Comparison of ENCODE assay signal across 17 cellular contexts in genomic region chr3:52849656-52850055, GRCh38. TPM values are rescaled to one million over a fixed set of nuclear protein-coding genes. Genes with fewer than 3 reads are reported as not detected.
DNase-seq lines count a peak whose midpoint lies in the region; ATAC-seq, FAIRE-seq and TF ChIP-seq lines count a peak whose summit lies in the region.
"Had no signal": no experiment of that assay in that cellular context is flagged by ENCODE, and none has a peak within 500 bp of the region (broad histone marks: within the 10 kb centered on the region; RNA-seq: fewer than 3 reads in every experiment).

No MANE protein-coding gene starts in this region.

- peaks cover 44% of the 10 kb centered on the region for H3K36me3 ChIP-seq in BLaER1
- H3K36me3 ChIP-seq in neuronal stem cell (replicated peaks in 1 of 2; ENCODE audit: control insufficient read depth in 2 of 2, insufficient read depth in 2 of 2, low read length in 2 of 2) = peaks cover 14 to 37% of the 10 kb centered on the region in 2 donors
- H3K36me3 ChIP-seq in spleen = peaks cover 0 to 86% (median 56%) of the 10 kb centered on the region in 6 donors
- H3K36me3 ChIP-seq: BE2C had no signal

- H3K4me2 ChIP-seq in BLaER1 (peak overlapping the region; percentile 94), neuronal stem cell (ENCODE audit: insufficient read depth, low read length, poor library complexity, severe bottlenecking) (no peak overlapping the region)

- H2BK15ac ChIP-seq in neuronal stem cell (ENCODE audit: low read length) = no peak overlapping the region

- H2AFZ ChIP-seq in neuronal stem cell (ENCODE audit: low read length) = no peak overlapping the region

- H4K91ac ChIP-seq in neuronal stem cell (ENCODE audit: low read depth, low read length, poor library complexity) = no peak overlapping the region

- H3K4me3 ChIP-seq in BLaER1 (no peak overlapping the region), neuronal stem cell (ENCODE audit: low read length in 2 of 2) (no peak overlapping the region), spleen (no peak overlapping the region)

- no peak overlapping the region for H2BK5ac ChIP-seq in neuronal stem cell (ENCODE audit: low read length)

- H3K4me1 ChIP-seq in BLaER1 = peaks cover 67% of the 10 kb centered on the region
- peaks cover 0 to 4% of the 10 kb centered on the region in 2 donors for H3K4me1 ChIP-seq in neuronal stem cell (ENCODE audit: control insufficient read depth in 2 of 2, insufficient read depth in 1 of 2, low read depth in 1 of 2, low read length in 2 of 2)
- peaks cover 0 to 25% (median 8%) of the 10 kb centered on the region in 6 donors for H3K4me1 ChIP-seq in spleen
- H3K4me1 ChIP-seq: BE2C had no signal

- FAIRE-seq in urothelium cell line (lab: Jason Lieb, UNC) = no peak
- FAIRE-seq: A204.1, GM19239 had no signal

- DNase-seq in neuronal stem cell (ENCODE audit: low spot score) (no peak), spleen (peak; percentile 47), urothelium cell line (ENCODE audit: low spot score) (no peak), omental fat pad (ENCODE audit: low spot score) (no peak)
- DNase-seq: BE2C, DMS53, GF-D8, GOT3, HCEC 1CT, HFFc6 had no signal

- no peak overlapping the region for H3K4ac ChIP-seq in neuronal stem cell (ENCODE audit: low read length)

- H3K79me1 ChIP-seq in neuronal stem cell (ENCODE audit: low read depth, low read length) = no peaks in the 10 kb centered on the region

- ATAC-seq in HG02981 (IDR thresholded peaks at IDR 0.05; ENCODE audit: unreplicated experiment) = no peak
- no peak for ATAC-seq in omental fat pad (ENCODE audit: low FRiP score)

- no peak for TF ChIP-seq CTCF in spleen (IDR thresholded peaks at IDR 0.05 in 8 of 11, conservative IDR thresholded peaks at IDR 0.05 in 3 of 11)
- no peak for TF ChIP-seq CTCF in omental fat pad (IDR thresholded peaks at IDR 0.05)

- WGBS in neuronal stem cell (ENCODE audit: extremely low coverage in 2 of 2, insufficient read length in 2 of 2, insufficient replicate concordance in 1 of 2), 2 donors = no CpG with 5 or more reads among the region's 15 CpGs
- whole genome bisulfite sequencing in spleen, 5 donors = 95 to 97% (median 97%) methylated on average over 14 to 15 of the region's 15 CpGs

- H3K27ac ChIP-seq in BLaER1 (peak overlapping the region; percentile 89), angular gyrus (ENCODE audit: low read depth, low read length) (peak overlapping the region; percentile 84), neuronal stem cell (replicated peaks; ENCODE audit: low read length) (no peak overlapping the region), spleen (no peak overlapping the region)
- H3K27ac ChIP-seq: HL-60 had no signal

- H3K14ac ChIP-seq in neuronal stem cell (ENCODE audit: low read length) = no peak overlapping the region

- no peak overlapping the region for H3K18ac ChIP-seq in neuronal stem cell (ENCODE audit: low read length)

- H2BK12ac ChIP-seq in neuronal stem cell (ENCODE audit: low read length) = no peak overlapping the region

- no peak for TF ChIP-seq POLR2A in spleen (IDR thresholded peaks at IDR 0.05)

- H4K8ac ChIP-seq in neuronal stem cell (ENCODE audit: low read depth, low read length) = no peak overlapping the region

- no peaks in the 10 kb centered on the region for H3K27me3 ChIP-seq in BLaER1
- H3K27me3 ChIP-seq in neuronal stem cell (ENCODE audit: control insufficient read depth in 3 of 3, insufficient read depth in 3 of 3, low read depth in 1 of 3, low read length in 3 of 3) = no peaks in the 10 kb centered on the region
- H3K27me3 ChIP-seq in spleen (replicated peaks in 1 of 7) = no peaks in the 10 kb centered on the region
- H3K27me3 ChIP-seq: BE2C had no signal

- H2AK5ac ChIP-seq in neuronal stem cell (ENCODE audit: low read depth, low read length) = no peak overlapping the region

- H3K23ac ChIP-seq in neuronal stem cell (ENCODE audit: low read depth, low read length, poor library complexity) = no peak overlapping the region

- H4K20me1 ChIP-seq in BLaER1 = no peaks in the 10 kb centered on the region

- H3K9me3 ChIP-seq in BLaER1 = no peaks in the 10 kb centered on the region
- H3K9me3 ChIP-seq in neuronal stem cell (replicated peaks in 1 of 2; ENCODE audit: control insufficient read depth in 2 of 2, insufficient read depth in 1 of 2, low read depth in 1 of 2, low read length in 2 of 2) = no peaks in the 10 kb centered on the region
- no peaks in the 10 kb centered on the region for H3K9me3 ChIP-seq in spleen
- H3K9me3 ChIP-seq: BE2C had no signal

- H2BK120ac ChIP-seq in neuronal stem cell (ENCODE audit: low read depth, low read length) = no peak overlapping the region

- H3K9ac ChIP-seq in BLaER1 = 0 out of 2 replicates have a peak overlapping the region, but pooled peaks have one; percentile 49
- peak overlapping the region; percentile 55 for H3K9ac ChIP-seq in neuronal stem cell (ENCODE audit: low read depth, low read length, poor library complexity)

- intact Hi-C loops in spleen (cut with DNase I; ENCODE audit: low total_unique reads) = no loop called here

RNA-seq across cellular contexts. Expression of gene MUSTN1, which starts 14.8 kb away (rescaled TPM):
- 10.7 TPM for polyA plus RNA-seq in neuronal stem cell (2013, experiment 1 of 2)
- 10.5 TPM for polyA plus RNA-seq in neuronal stem cell (2013, experiment 2 of 2)
- total RNA-seq in spleen = 1 to 10 TPM in 5 of 7 donors, not detected in 2; 2.5 to 6.8 (median 3.4) TPM
- 10 to 100 TPM; 10.0 to 17.8 (median 16.1) TPM for polyA plus RNA-seq in spleen
- 10 to 100 TPM in 1 of 4 donors, 1 to 10 TPM in 3; 2.8 to 34.7 (median 6.4) TPM for total RNA-seq in omental fat pad

RNA-seq across cellular contexts. Expression of gene ITIH4, which starts 19.2 kb away (rescaled TPM):
- polyA plus RNA-seq in neuronal stem cell (2013, experiment 1 of 2) = 1.4 TPM
- 1.7 TPM for polyA plus RNA-seq in neuronal stem cell (2013, experiment 2 of 2)
- 10 to 100 TPM in 6 of 7 donors, 1 to 10 TPM in 1; 9.9 to 27.4 (median 20.1) TPM for total RNA-seq in spleen
- polyA plus RNA-seq in spleen = 10 to 100 TPM; 10.4 to 54.2 (median 30.3) TPM
- total RNA-seq in omental fat pad = 10 to 100 TPM in 1 of 4 donors, 1 to 10 TPM in 3; 1.2 to 18.8 (median 3.6) TPM

RNA-seq across cellular contexts. Expression of gene STIMATE, which starts 47.7 kb away (rescaled TPM):
- polyA plus RNA-seq in neuronal stem cell (2013, experiment 1 of 2) = 11.6 TPM
- polyA plus RNA-seq in neuronal stem cell (2013, experiment 2 of 2) = 11.8 TPM
- 10 to 100 TPM; 20.3 to 65.6 (median 40.6) TPM for total RNA-seq in spleen
- 10 to 100 TPM in 1 of 3 donors, 1 to 10 TPM in 2; 4.0 to 12.8 (median 5.5) TPM for polyA plus RNA-seq in spleen
- total RNA-seq in omental fat pad = 10 to 100 TPM; 15.1 to 34.7 (median 18.8) TPM

RNA-seq across cellular contexts. Expression of gene ITIH3, which starts 55.1 kb away (rescaled TPM):
- polyA plus RNA-seq in neuronal stem cell (2013, experiment 1 of 2) = 0.07 TPM
- polyA plus RNA-seq in neuronal stem cell (2013, experiment 2 of 2) = 0.08 TPM
- total RNA-seq in spleen (10 to 100 TPM in 6 of 7 donors, 1 to 10 TPM in 1; 8.0 to 53.7 (median 17.6) TPM), omental fat pad (1 to 10 TPM in 3 of 4 donors, under 1 TPM in 1; 0.93 to 2.8 (median 1.9) TPM)
- polyA plus RNA-seq in spleen = 10 to 100 TPM; 12.4 to 44.4 (median 15.2) TPM
- total RNA-seq: CD4-positive, CD25-positive, alpha-beta regulatory T cell had no signal

Comparison
In these comparisons a context has a peak if more than half of its experiments do, and no peak if none do; other contexts are left out.
1. H3K27ac ChIP-seq: peak in BLaER1 (single experiment) and angular gyrus (single experiment); none in neuronal stem cell (single experiment) and spleen (0 of 8).